In genomic region chr2:98649135-98649991, GRCh38 we compare ENCODE assay signal across 1 cellular context.
TF ChIP-seq lines count a peak whose summit lies in the region.

No MANE protein-coding gene starts in this region.

TF ChIP-seq in HepG2, 621 proteins besides CTCF, POLR2A, EP300 and RAD21 (continued from another document and continues in another):
- TF ChIP-seq ZBTB34 (CRISPR knock-in tag; IDR thresholded peaks at IDR 0.05) (no peak), ZNF136 (CRISPR knock-in tag; IDR thresholded peaks at IDR 0.05; ENCODE audit: low read depth) (no peak), KDM5A (IDR thresholded peaks at IDR 0.05; ENCODE audit: borderline replicate concordance, low read length) (no peak), SPEN (CRISPR knock-in tag; IDR thresholded peaks at IDR 0.05; ENCODE audit: low read depth) (peak; percentile 51; the same call in 1 of the 2 replicates), ZNF891 (CRISPR knock-in tag; IDR thresholded peaks at IDR 0.05) (no peak), MAFF (IDR thresholded peaks at IDR 0.05; ENCODE audit: low read depth, low read length) (no peak), ZNF792 (CRISPR knock-in tag; IDR thresholded peaks at IDR 0.05) (0 out of 2 replicates have a peak, but pooled peaks have one; percentile 29), ZNF350 (CRISPR knock-in tag; IDR thresholded peaks at IDR 0.05; ENCODE audit: borderline replicate concordance, low read depth) (no peak), ZNF589 (CRISPR knock-in tag; conservative IDR thresholded peaks at IDR 0.05) (no peak), ARNT2 (CRISPR knock-in tag; IDR thresholded peaks at IDR 0.05; ENCODE audit: low read depth) (0 out of 2 replicates have a peak, but pooled peaks have one; percentile 7), ZNF556 (CRISPR knock-in tag; IDR thresholded peaks at IDR 0.05; ENCODE audit: borderline replicate concordance) (no peak), PBX2 (CRISPR knock-in tag; IDR thresholded peaks at IDR 0.05) (no peak), FOXO1 (CRISPR knock-in tag; IDR thresholded peaks at IDR 0.05) (no peak), CEBPZ (IDR thresholded peaks at IDR 0.05; ENCODE audit: low read length) (no peak), YEATS2 (CRISPR knock-in tag; IDR thresholded peaks at IDR 0.05; ENCODE audit: borderline replicate concordance) (no peak; the same call in 1 of the 2 replicates), ZNF282 (IDR thresholded peaks at IDR 0.05; ENCODE audit: partially characterized antibody) (no peak), MZF1 (CRISPR knock-in tag; IDR thresholded peaks at IDR 0.05; ENCODE audit: borderline replicate concordance) (no peak), HNF1B (CRISPR knock-in tag; IDR thresholded peaks at IDR 0.05) (peak; percentile 75; the same call in 1 of the 2 replicates), GATAD1 (CRISPR knock-in tag; IDR thresholded peaks at IDR 0.05) (no peak), ZFX (CRISPR knock-in tag; IDR thresholded peaks at IDR 0.05; ENCODE audit: low read depth) (peak; percentile 60; the same call in 1 of the 2 replicates), ERF (CRISPR knock-in tag; IDR thresholded peaks at IDR 0.05) (peak; percentile 86), ZBTB7A (CRISPR knock-in tag; IDR thresholded peaks at IDR 0.05) (no peak), SIN3A (IDR thresholded peaks at IDR 0.05; ENCODE audit: borderline replicate concordance, low read depth, low read length) (no peak), ZNF143 (CRISPR knock-in tag; IDR thresholded peaks at IDR 0.05) (no peak), PITX1 (CRISPR knock-in tag; IDR thresholded peaks at IDR 0.05) (peak; percentile 34; the same call in 1 of the 2 replicates), TARDBP (CRISPR knock-in tag; IDR thresholded peaks at IDR 0.05) (0 out of 2 replicates have a peak, but pooled peaks have one; percentile 41), SMAD3 (CRISPR knock-in tag; IDR thresholded peaks at IDR 0.05) (0 out of 2 replicates have a peak, but pooled peaks have one; percentile 68), ZNF503 (CRISPR knock-in tag; IDR thresholded peaks at IDR 0.05) (no peak), ZKSCAN1 (IDR thresholded peaks at IDR 0.05; ENCODE audit: low read length) (no peak; the same call in 1 of the 2 replicates), ZNF34 (CRISPR knock-in tag; IDR thresholded peaks at IDR 0.05; ENCODE audit: borderline replicate concordance) (0 out of 2 replicates have a peak, but pooled peaks have one; percentile 27), ONECUT2 (CRISPR knock-in tag; IDR thresholded peaks at IDR 0.05) (no peak), PCBP2 (optimal IDR thresholded peaks at IDR 0.05; ENCODE audit: low read depth, low read length, poor library complexity, severe bottlenecking) (no peak), ZNF746 (CRISPR knock-in tag; IDR thresholded peaks at IDR 0.05) (no peak), NFKB2 (CRISPR knock-in tag; IDR thresholded peaks at IDR 0.05; ENCODE audit: borderline replicate concordance) (no peak), ZNF333 (CRISPR knock-in tag; IDR thresholded peaks at IDR 0.05; ENCODE audit: borderline replicate concordance) (no peak), KDM1A (CRISPR knock-in tag; IDR thresholded peaks at IDR 0.05) (no peak), FOXA1 (IDR thresholded peaks at IDR 0.05) (no peak), FOXA1 (CRISPR knock-in tag; IDR thresholded peaks at IDR 0.05) (peak; percentile 73), RFXAP (CRISPR knock-in tag; IDR thresholded peaks at IDR 0.05; ENCODE audit: borderline replicate concordance) (no peak), KDM2A (CRISPR knock-in tag; IDR thresholded peaks at IDR 0.05; ENCODE audit: borderline replicate concordance, low read depth) (0 out of 2 replicates have a peak, but pooled peaks have one; percentile 56), GMEB1 (CRISPR knock-in tag; IDR thresholded peaks at IDR 0.05; ENCODE audit: borderline replicate concordance) (no peak), ZC3H13 (CRISPR knock-in tag; IDR thresholded peaks at IDR 0.05) (no peak), SP2 (CRISPR knock-in tag; IDR thresholded peaks at IDR 0.05) (no peak), SMC3 (IDR thresholded peaks at IDR 0.05; ENCODE audit: low read length) (peak; percentile 100), NFAT5 (CRISPR knock-in tag; IDR thresholded peaks at IDR 0.05) (no peak), ZNF710 (CRISPR knock-in tag; IDR thresholded peaks at IDR 0.05; ENCODE audit: borderline replicate concordance) (no peak), NPAS2 (CRISPR knock-in tag; IDR thresholded peaks at IDR 0.05; ENCODE audit: borderline replicate concordance) (no peak)
